ENCODE assay signal across 8 cellular contexts in genomic region chr19:58009666-58010301, GRCh38. TPM values are rescaled to one million over a fixed set of nuclear protein-coding genes. Genes with fewer than 3 reads are reported as not detected.
DNase-seq lines count a peak whose midpoint lies in the region; ATAC-seq, FAIRE-seq and TF ChIP-seq lines count a peak whose summit lies in the region.

No MANE protein-coding gene starts in this region.

- no peaks in the 10 kb centered on the region for H3F3A ChIP-seq in PC-3 (ENCODE audit: low read length, unreplicated experiment)

- DNase-seq in COLO668 (lab: John Stamatoyannopoulos, UW; ENCODE audit: unreplicated experiment) (peak; percentile 94), PC-3 (peak; percentile 69), glutamatergic neuron (peak; percentile 88), osteoblast (ENCODE audit: insufficient read length, low spot score, missing footprints) (peak; percentile 96), upper lobe of right lung (peak; percentile 73), RCC 7860 (ENCODE audit: low spot score) (no peak)

- H3K27ac Mint-ChIP-seq in activated naive CD8-positive, alpha-beta T cell: no peak overlapping the region
- H3K27ac Mint-ChIP-seq in glutamatergic neuron (ENCODE audit: unreplicated experiment): peak overlapping the region; percentile 55

- TF ChIP-seq CTCF in PC-3 (conservative IDR thresholded peaks at IDR 0.05; ENCODE audit: low read depth, low read length): no peak
- no peak for TF ChIP-seq CTCF in glutamatergic neuron (IDR thresholded peaks at IDR 0.05; ENCODE audit: partially characterized antibody, unreplicated experiment)
- TF ChIP-seq CTCF in osteoblast (IDR thresholded peaks at IDR 0.05; ENCODE audit: extremely low read depth, low read depth, low read length): no peak
- no peak for TF ChIP-seq CTCF in upper lobe of right lung (IDR thresholded peaks at IDR 0.05)

- H3K36me3 ChIP-seq in PC-3 (ENCODE audit: low read depth, low read length) (peaks cover 28% of the 10 kb centered on the region), osteoblast (ENCODE audit: insufficient read depth, low read length) (peaks cover 16% of the 10 kb centered on the region), upper lobe of right lung (peaks cover 6% of the 10 kb centered on the region)

- H3K27me3 ChIP-seq in PC-3 (ENCODE audit: low read length): no peaks in the 10 kb centered on the region
- no peaks in the 10 kb centered on the region for H3K27me3 ChIP-seq in osteoblast (ENCODE audit: insufficient read depth, low read length)
- H3K27me3 ChIP-seq in upper lobe of right lung: no peaks in the 10 kb centered on the region

- H3K36me3 Mint-ChIP-seq in activated naive CD8-positive, alpha-beta T cell: peaks cover 33% of the 10 kb centered on the region
- H3K36me3 Mint-ChIP-seq in glutamatergic neuron (ENCODE audit: unreplicated experiment): peaks cover 42% of the 10 kb centered on the region

- H3K9me2 ChIP-seq in PC-3 (replicated peaks; ENCODE audit: low read length): no peaks in the 10 kb centered on the region

- H4K20me1 ChIP-seq in PC-3 (ENCODE audit: low read length) (no peaks in the 10 kb centered on the region), osteoblast (ENCODE audit: insufficient read depth, low read length) (no peaks in the 10 kb centered on the region)

- H3K4me3 ChIP-seq in PC-3 (ENCODE audit: low read length) (peak overlapping the region; percentile 57), osteoblast (ENCODE audit: insufficient read depth, low read length) (peak overlapping the region; percentile 75), upper lobe of right lung (no peak overlapping the region)

- H3K9ac ChIP-seq in PC-3 (ENCODE audit: low read length): peak overlapping the region; percentile 25; the same call in 1 of the 2 replicates

- peaks cover 2% of the 10 kb centered on the region for H3K27me3 Mint-ChIP-seq in activated naive CD8-positive, alpha-beta T cell
- H3K27me3 Mint-ChIP-seq in glutamatergic neuron (ENCODE audit: unreplicated experiment): peaks cover 15% of the 10 kb centered on the region

- H3K4me1 ChIP-seq in PC-3 (ENCODE audit: insufficient read depth, low read length): no peaks in the 10 kb centered on the region
- H3K4me1 ChIP-seq in osteoblast (ENCODE audit: insufficient read depth, low read length): no peaks in the 10 kb centered on the region
- H3K4me1 ChIP-seq in upper lobe of right lung: no peaks in the 10 kb centered on the region

- POLR2A ChIA-PET in PC-3 (lab: Charles Lee; ENCODE audit: unreplicated experiment): no interaction called here

- CTCF ChIA-PET in PC-3 (lab: Charles Lee): no interaction called here

- H3K27ac ChIP-seq in PC-3 (ENCODE audit: low read length) (no peak overlapping the region), osteoblast (ENCODE audit: low read depth, low read length) (peak overlapping the region; percentile 65), upper lobe of right lung (no peak overlapping the region)

- H3K4me2 ChIP-seq in PC-3 (ENCODE audit: low read length) (peak overlapping the region; percentile 69), osteoblast (ENCODE audit: insufficient read depth, low read length) (peak overlapping the region; percentile 80)

- H3K79me2 ChIP-seq in PC-3 (ENCODE audit: low read length) (no peaks in the 10 kb centered on the region), osteoblast (ENCODE audit: insufficient read depth, low read length) (no peaks in the 10 kb centered on the region)

- H2AFZ ChIP-seq in PC-3 (ENCODE audit: low read length): peak overlapping the region; percentile 54
- peak overlapping the region; percentile 91 for H2AFZ ChIP-seq in osteoblast (ENCODE audit: low read length)

- H3K4me1 Mint-ChIP-seq in activated naive CD8-positive, alpha-beta T cell (ENCODE audit: low read depth): peaks cover under 1% of the 10 kb centered on the region
- no peaks in the 10 kb centered on the region for H3K4me1 Mint-ChIP-seq in glutamatergic neuron (ENCODE audit: low read depth, unreplicated experiment)

- H3K4me3 Mint-ChIP-seq in activated naive CD8-positive, alpha-beta T cell: peak overlapping the region; percentile 65
- H3K4me3 Mint-ChIP-seq in glutamatergic neuron (ENCODE audit: unreplicated experiment): peak overlapping the region; percentile 79

- peak; percentile 56 for ATAC-seq in HG03066 (IDR thresholded peaks at IDR 0.05; ENCODE audit: low read depth, unreplicated experiment)
- ATAC-seq in PC-3: peak; percentile 89
- ATAC-seq in upper lobe of right lung: peak; percentile 71

- no TSS peak for BruUV-seq in PC-3 (replicated peaks; lab: Mats Ljungman, UMichigan)

- intact Hi-C loops in PC-3 (cut with micrococcal nuclease) (no loop called here), upper lobe of right lung (cut with DNase I) (no loop called here)

- FAIRE-seq in RCC 7860 (lab: Jason Lieb, UNC): no peak

- H3K9me3 ChIP-seq in PC-3 (ENCODE audit: low read length) (peaks cover 41% of the 10 kb centered on the region), osteoblast (ENCODE audit: low read depth, low read length) (no peaks in the 10 kb centered on the region), upper lobe of right lung (peaks cover 76% of the 10 kb centered on the region)

- H3K9me3 Mint-ChIP-seq in activated naive CD8-positive, alpha-beta T cell (ENCODE audit: low read depth): peaks cover 17% of the 10 kb centered on the region
- peaks cover 32% of the 10 kb centered on the region for H3K9me3 Mint-ChIP-seq in glutamatergic neuron (ENCODE audit: unreplicated experiment)

RNA-seq across cellular contexts. Expression of gene ZNF606, which starts 7.2 kb away (rescaled TPM):
- 6.0 and 7.0 TPM in 2 replicates for total RNA-seq in PC-3 (2014; rRNA removed)
- total RNA-seq in glutamatergic neuron (ENCODE audit: unreplicated experiment): 58.2 TPM
- total RNA-seq in osteoblast: 16.3 and 17.4 TPM in 2 replicates
- 15.4 TPM for total RNA-seq in upper lobe of right lung

RNA-seq across cellular contexts. Expression of gene ZSCAN1, which starts 24.0 kb away (rescaled TPM):
- total RNA-seq in PC-3 (2014; rRNA removed): not detected in 2 replicates
- 7.7 TPM for total RNA-seq in glutamatergic neuron (ENCODE audit: unreplicated experiment)
- total RNA-seq in osteoblast: 0.36 TPM in 1 of 2 replicates, not detected in the other
- not detected for total RNA-seq in upper lobe of right lung

RNA-seq across cellular contexts. Expression of gene C19orf18, which starts 35.5 kb away (rescaled TPM):
- 0.40 TPM in 1 of 2 replicates, not detected in the other for total RNA-seq in PC-3 (2014; rRNA removed)
- total RNA-seq in glutamatergic neuron (ENCODE audit: unreplicated experiment): 1.6 TPM
- 0.36 TPM in 1 of 2 replicates, not detected in the other for total RNA-seq in osteoblast
- total RNA-seq in upper lobe of right lung: 0.90 TPM

RNA-seq across cellular contexts. Expression of gene ZNF135, which starts 49.3 kb away (rescaled TPM):
- not detected in 2 replicates for total RNA-seq in PC-3 (2014; rRNA removed)
- 16.6 TPM for total RNA-seq in glutamatergic neuron (ENCODE audit: unreplicated experiment)
- 6.5 and 8.3 TPM in 2 replicates for total RNA-seq in osteoblast
- 4.1 TPM for total RNA-seq in upper lobe of right lung
